In the genomic region with DNA sequence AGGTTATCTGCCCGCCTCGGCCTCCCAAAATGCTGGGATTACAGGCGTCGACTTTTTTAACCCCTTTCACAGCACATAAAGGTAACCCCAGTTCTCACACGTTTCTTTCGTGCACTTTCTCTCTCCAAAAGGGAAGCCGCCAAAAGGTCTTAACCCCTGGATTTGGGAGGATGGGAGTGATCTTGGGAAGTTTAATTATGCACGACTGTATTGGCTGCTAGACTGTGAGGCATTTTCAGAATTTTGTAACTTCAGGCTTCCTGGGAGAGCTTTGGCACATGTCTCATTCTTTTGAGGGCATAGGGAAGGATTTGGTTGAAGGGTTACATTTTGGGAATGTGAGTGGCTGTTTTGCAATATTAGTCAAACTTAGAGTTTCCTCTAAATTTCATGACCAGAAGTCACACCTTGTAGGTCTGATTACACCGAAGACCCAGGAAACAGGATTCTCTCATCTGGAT, we compare ENCODE assay signal across 8 cellular contexts. TPM values are rescaled to one million over a fixed set of nuclear protein-coding genes. Genes with fewer than 3 reads are reported as not detected.
A peak's percentile ranks its signal among the peaks of the same experiment; 100 is the strongest.
DNase-seq lines count a peak whose midpoint lies in the region; ATAC-seq and TF ChIP-seq lines count a peak whose summit lies in the region.

No MANE protein-coding gene starts in this region.

- TF ChIP-seq CTCF in OCI-LY3 (IDR thresholded peaks at IDR 0.05; ENCODE audit: low read depth, low read length): no peak
- no peak for TF ChIP-seq CTCF in parathyroid adenoma (IDR thresholded peaks at IDR 0.05)

- H3K4me2 ChIP-seq in OCI-LY3 (ENCODE audit: low read length) (peak overlapping the region; percentile 71), parathyroid adenoma (ENCODE audit: low read length) (peak overlapping the region; percentile 80)

- peaks cover 9% of the 10 kb centered on the region; the same call in 1 of the 2 replicates for H4K20me1 ChIP-seq in OCI-LY3 (ENCODE audit: insufficient read depth, low read length)

- H3K4me3 ChIP-seq in OCI-LY3 (ENCODE audit: low read length): peak overlapping the region; percentile 89
- peak overlapping the region; percentile 73 for H3K4me3 ChIP-seq in parathyroid adenoma (ENCODE audit: low read depth, low read length)

- in situ Hi-C loops in G401 (cut with HindIII; ENCODE audit: low sequenced_read_pairs): loop anchor here (5.0 kb wide), 1 partner anchor 73 kb away; the partner anchor contains the start of genes RPL41 and ZC3H10

- H3K27ac ChIP-seq in OCI-LY3 (ENCODE audit: low read length) (no peak overlapping the region), epithelial cell of prostate (peak overlapping the region; percentile 91), parathyroid adenoma (peak overlapping the region; percentile 94)

- H3K27me3 ChIP-seq in OCI-LY3 (ENCODE audit: low read depth, low read length) (no peaks in the 10 kb centered on the region), parathyroid adenoma (ENCODE audit: control insufficient read depth, insufficient read depth, low read length) (no peaks in the 10 kb centered on the region)

- H3K9ac ChIP-seq in OCI-LY3 (ENCODE audit: low read length) (peak overlapping the region; percentile 94), parathyroid adenoma (no peak overlapping the region)

- no peaks in the 10 kb centered on the region for H3K9me3 ChIP-seq in OCI-LY3 (ENCODE audit: insufficient read depth, low read length)
- no peaks in the 10 kb centered on the region for H3K9me3 ChIP-seq in parathyroid adenoma (ENCODE audit: control insufficient read depth, low read length)

- H3K79me2 ChIP-seq in OCI-LY3 (ENCODE audit: low read length): peaks cover 31% of the 10 kb centered on the region
- H3K79me2 ChIP-seq in parathyroid adenoma: peaks cover 10% of the 10 kb centered on the region

- ATAC-seq in HG03175 (IDR thresholded peaks at IDR 0.05; ENCODE audit: unreplicated experiment) (no peak), HG03354 (IDR thresholded peaks at IDR 0.05; ENCODE audit: poor library complexity, severe bottlenecking, unreplicated experiment) (no peak)

- H3K4me1 ChIP-seq in OCI-LY3 (ENCODE audit: low read length): peaks cover 19% of the 10 kb centered on the region
- peaks cover 6% of the 10 kb centered on the region for H3K4me1 ChIP-seq in parathyroid adenoma

- H3K36me3 ChIP-seq in OCI-LY3 (replicated peaks; ENCODE audit: low read depth, low read length) (peaks cover 12% of the 10 kb centered on the region), parathyroid adenoma (ENCODE audit: control insufficient read depth, insufficient read depth, low read length) (no peaks in the 10 kb centered on the region)

- H2AFZ ChIP-seq in OCI-LY3 (ENCODE audit: low read depth, low read length) (peak overlapping the region; percentile 67), parathyroid adenoma (peak overlapping the region; percentile 100)

- peak; percentile 21 for DNase-seq in G401 (ENCODE audit: low spot score)
- DNase-seq in epithelial cell of prostate (ENCODE audit: low read depth, low spot score): no peak
- DNase-seq in HuH-7.5 (ENCODE audit: low spot score): no peak
- no peak for DNase-seq in 8988T

RNA-seq across cellular contexts. Expression of gene SMARCC2, which starts 1.4 kb away (rescaled TPM):
- 10.5 and 18.4 TPM in 2 replicates for total RNA-seq in G401 (2014; rRNA removed; shearing (Covaris generic))

RNA-seq across cellular contexts. Expression of gene RNF41, which starts 31.0 kb away (rescaled TPM):
- 66.6 and 71.6 TPM in 2 replicates for total RNA-seq in G401 (2014; rRNA removed; shearing (Covaris generic))

RNA-seq across cellular contexts. Expression of gene MYL6, which starts 32.6 kb away (rescaled TPM):
- total RNA-seq in G401 (2014; rRNA removed; shearing (Covaris generic)): 1,669 and 1,953 TPM in 2 replicates

RNA-seq across cellular contexts. Expression of gene NABP2, which starts 33.4 kb away (rescaled TPM):
- 20.2 and 33.0 TPM in 2 replicates for total RNA-seq in G401 (2014; rRNA removed; shearing (Covaris generic))

RNA-seq across cellular contexts. Expression of gene MYL6B, which starts 38.3 kb away (rescaled TPM):
- total RNA-seq in G401 (2014; rRNA removed; shearing (Covaris generic)): 115 and 166 TPM in 2 replicates
